20 cellular contexts compared by ENCODE assay signal in the genomic region with DNA sequence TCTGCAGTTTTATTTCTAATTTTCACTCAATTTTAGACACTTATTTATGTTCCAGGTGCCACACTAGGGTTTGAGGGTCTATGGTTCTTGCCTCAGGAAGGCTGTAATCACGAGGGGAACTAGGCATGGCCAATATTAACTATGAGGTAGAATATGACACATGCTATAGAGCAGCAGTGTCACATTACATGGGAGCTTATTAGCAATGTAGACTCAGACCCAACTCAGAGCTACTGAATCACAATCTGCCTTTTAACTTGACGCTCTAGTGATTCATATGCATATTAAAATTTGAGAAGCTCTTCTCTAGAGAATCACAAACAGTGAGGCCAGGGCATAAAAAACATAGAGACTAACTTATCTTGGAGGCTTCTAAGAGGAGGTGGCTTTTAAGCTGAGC. TPM values are rescaled to one million over a fixed set of nuclear protein-coding genes. Genes with fewer than 3 reads are reported as not detected.
DNase-seq lines count a peak whose midpoint lies in the region; ATAC-seq, FAIRE-seq and TF ChIP-seq lines count a peak whose summit lies in the region.
"Had no signal": no experiment of that assay in that cellular context is flagged by ENCODE, and none has a peak within 500 bp of the region (broad histone marks: within the 10 kb centered on the region; RNA-seq: fewer than 3 reads in every experiment).

No MANE protein-coding gene starts in this region.

- H2BK12ac ChIP-seq in H1 (ENCODE audit: low read depth, low read length), result no peak overlapping the region

- no peak overlapping the region for H3K27ac ChIP-seq in H1 (ENCODE audit: low read depth, low read length)
- H3K27ac ChIP-seq: 22Rv1, adrenal gland, WERI-Rb-1 had no signal

- no peak overlapping the region for H3K4ac ChIP-seq in H1 (replicated peaks; ENCODE audit: insufficient read length, low read depth, low read length)

- no peak overlapping the region for H4K5ac ChIP-seq in H1 (ENCODE audit: insufficient read length, low read depth, low read length)

- no peak for FAIRE-seq in H1 (lab: Jason Lieb, UNC)
- FAIRE-seq: endometrium had no signal

- H3K79me1 ChIP-seq in H1 (ENCODE audit: low read depth, low read length), result no peaks in the 10 kb centered on the region

- 0 out of 2 replicates have a peak, but pooled peaks cover under 1% of the 10 kb centered on the region for H3K23me2 ChIP-seq in H1 (ENCODE audit: low read depth, low read length)

- peaks cover 0 to 5% (median 3%) of the 10 kb centered on the region in 4 experiments; a peak in 3 of 7 replicates for H3K4me1 ChIP-seq in H1 (replicated peaks in 1 of 4; ENCODE audit: control insufficient read depth in 3 of 4, insufficient read depth in 4 of 4, low read length in 3 of 4)
- H3K4me1 ChIP-seq: adrenal gland had no signal

- H4K91ac ChIP-seq in H1 (replicated peaks; ENCODE audit: insufficient read length, low read length), result no peak overlapping the region

- no peak for TF ChIP-seq POLR2A in H1 (IDR thresholded peaks at IDR 0.05; ENCODE audit: control extremely low read depth in 1 of 2, low read depth in 2 of 2, low read length in 2 of 2)

- TF ChIP-seq RAD21 in H1 (IDR thresholded peaks at IDR 0.05 in 1 of 2, conservative IDR thresholded peaks at IDR 0.05 in 1 of 2; ENCODE audit: low read depth in 2 of 2, low read length in 2 of 2), result no peak

- H4K8ac ChIP-seq in H1 (ENCODE audit: extremely low read depth, insufficient read depth, low read length), result no peak overlapping the region

- no peak for ATAC-seq in GM21515 (IDR thresholded peaks at IDR 0.05; ENCODE audit: unreplicated experiment)

- H2AFZ ChIP-seq in H1 (ENCODE audit: low read length), result no peak overlapping the region

- DNase-seq in DMS 273 (lab: John Stamatoyannopoulos, UW; ENCODE audit: unreplicated experiment), result peak; percentile 7
- DNase-seq in DMS 273 treated with DMSO at 0.1 percent for 48 hours (lab: John Stamatoyannopoulos, UW), result no peak
- peak; percentile 19 for DNase-seq in NCI-H446 treated with DMSO at 0.1 percent for 48 hours (lab: John Stamatoyannopoulos, UW)
- DNase-seq in H1 (ENCODE audit: low read depth in 1 of 2, low spot score in 2 of 2), result no peak
- peak; percentile 42 for DNase-seq in skeletal muscle cell (ENCODE audit: low read depth)
- DNase-seq in UCSD-AML1 (lab: John Stamatoyannopoulos, UW; ENCODE audit: unreplicated experiment), result no peak
- DNase-seq in inferior parietal cortex (ENCODE audit: extremely low spot score), result no peak
- DNase-seq: adrenal gland; CD4-positive, CD25-positive, alpha-beta regulatory T cell; DND-41; glutamatergic neuron; immature natural killer cell; mesendoderm; NCI-H187; NCI-H524 treated with DMSO at 0.1 percent for 48 hours; SW 1271; WERI-Rb-1 had no signal

- H2BK120ac ChIP-seq in H1 (replicated peaks; ENCODE audit: low read depth, low read length), result no peak overlapping the region

- no peak for TF ChIP-seq CTCF in H1 (IDR thresholded peaks at IDR 0.05; ENCODE audit: control extremely low read depth in 1 of 3, insufficient read depth in 1 of 3, low read depth in 1 of 3, low read length in 3 of 3)

- H3K27me3 ChIP-seq in H1 (replicated peaks in 1 of 4; ENCODE audit: control insufficient read depth in 3 of 4, extremely low read depth in 1 of 4, insufficient read depth in 3 of 4, low read length in 3 of 4), result no peaks in the 10 kb centered on the region
- H3K27me3 ChIP-seq: adrenal gland had no signal

- no peak overlapping the region for H2AK5ac ChIP-seq in H1 (ENCODE audit: low read depth, low read length)

- WGBS in H1 (ENCODE audit: extremely low coverage in 1 of 2, insufficient coverage in 1 of 2, insufficient read length in 1 of 2, insufficient replicate concordance in 2 of 2, low coverage in 1 of 2, low lambda C conversion rate in 2 of 2, missing lambda C conversion rate in 1 of 2), 2 experiments, result 40% methylated on average over 2 of the region's 2 CpGs; no CpG with 5 or more reads in 1 of the 2 experiments

- H3K56ac ChIP-seq in H1 (replicated peaks; ENCODE audit: insufficient read length, low read depth, low read length), result no peak overlapping the region

- no peak overlapping the region for H3K14ac ChIP-seq in H1 (ENCODE audit: insufficient read length)

- H3K4me2 ChIP-seq in H1 (ENCODE audit: insufficient read depth in 1 of 2, low read depth in 2 of 2, low read length in 2 of 2), result peak overlapping the region; percentile 29 to 36; a peak in 1 of 4 replicates

- no peak overlapping the region for H3K4me3 ChIP-seq in H1 (ENCODE audit: extremely low read depth in 1 of 4, insufficient read depth in 2 of 4, low read depth in 3 of 4, low read length in 4 of 4)
- no peak overlapping the region for H3K4me3 ChIP-seq in skeletal muscle cell (ENCODE audit: low read depth, low read length)
- H3K4me3 ChIP-seq: adrenal gland had no signal

- H3K9me3 ChIP-seq in H1 (ENCODE audit: insufficient read depth in 2 of 2, low read depth in 1 of 2, low read length in 1 of 2), result no peaks in the 10 kb centered on the region
- H3K9me3 ChIP-seq: adrenal gland had no signal

- POLR2A ChIA-PET in H1 (lab: Charles Lee; ENCODE audit: partially characterized antibody), result interaction anchor here (0.6 kb wide), 1 partner anchor 220 kb away, joined by 3 read pairs; no protein-coding TSS in a partner anchor

- no peaks in the 10 kb centered on the region for H3K79me2 ChIP-seq in H1 (ENCODE audit: control insufficient read depth in 1 of 2, insufficient read depth in 2 of 2, low read length in 2 of 2)

- TF ChIP-seq EP300 in H1 (IDR thresholded peaks at IDR 0.05; ENCODE audit: borderline replicate concordance in 1 of 2, low read depth in 2 of 2, low read length in 2 of 2), result no peak

- no peak overlapping the region for H3K18ac ChIP-seq in H1 (ENCODE audit: extremely low read depth, low read length)

- H3K36me3 ChIP-seq in H1 (ENCODE audit: control insufficient read depth in 2 of 4, insufficient read depth in 4 of 4, low read length in 3 of 4), result no peaks in the 10 kb centered on the region
- H3K36me3 ChIP-seq: adrenal gland, WERI-Rb-1 had no signal

- H3K23ac ChIP-seq in H1 (ENCODE audit: insufficient read length), result no peak overlapping the region

- H2BK5ac ChIP-seq in H1 (ENCODE audit: low read depth, low read length), result no peak overlapping the region

- no peak overlapping the region; a peak in 1 of 7 replicates for H3K9ac ChIP-seq in H1 (replicated peaks in 1 of 4; ENCODE audit: extremely low read depth in 1 of 4, low read depth in 3 of 4, low read length in 3 of 4)

- CTCF ChIA-PET in H1 (lab: Charles Lee; ENCODE audit: partially characterized antibody), result interaction anchor here (1.2 to 1.6 kb wide), 2 partner anchors 14 to 34 kb away, joined by 3 to 9 read pairs; no protein-coding TSS in a partner anchor

- no peak overlapping the region for H2BK20ac ChIP-seq in H1 (ENCODE audit: low read length)

- H2BK15ac ChIP-seq in H1 (ENCODE audit: low read length), result no peak overlapping the region

- no peaks in the 10 kb centered on the region for H4K20me1 ChIP-seq in H1 (replicated peaks in 1 of 2; ENCODE audit: control insufficient read depth in 1 of 2, insufficient read depth in 2 of 2, low read length in 2 of 2)

TF ChIP-seq in H1, 55 proteins besides CTCF, POLR2A, EP300 and RAD21:
- TF ChIP-seq NANOG (IDR thresholded peaks at IDR 0.05; ENCODE audit: insufficient read depth, low read depth, low read length, poor library complexity, severe bottlenecking), result no peak
- TF ChIP-seq TAF7 (optimal IDR thresholded peaks at IDR 0.05; ENCODE audit: borderline replicate concordance, low read depth, low read length), result no peak
- TF ChIP-seq HDAC2 (IDR thresholded peaks at IDR 0.05; ENCODE audit: borderline replicate concordance in 1 of 2, low read depth in 2 of 2, low read length in 2 of 2), result no peak
- TF ChIP-seq, protein P1, sequence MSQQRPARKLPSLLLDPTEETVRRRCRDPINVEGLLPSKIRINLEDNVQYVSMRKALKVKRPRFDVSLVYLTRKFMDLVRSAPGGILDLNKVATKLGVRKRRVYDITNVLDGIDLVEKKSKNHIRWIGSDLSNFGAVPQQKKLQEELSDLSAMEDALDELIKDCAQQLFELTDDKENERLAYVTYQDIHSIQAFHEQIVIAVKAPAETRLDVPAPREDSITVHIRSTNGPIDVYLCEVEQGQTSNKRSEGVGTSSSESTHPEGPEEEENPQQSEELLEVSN (IDR thresholded peaks at IDR 0.05), result no peak
- TF ChIP-seq ASH2L (IDR thresholded peaks at IDR 0.05; ENCODE audit: low read length), result no peak
- no peak for TF ChIP-seq BRCA1 (IDR thresholded peaks at IDR 0.05; ENCODE audit: low read depth, low read length)
- no peak for TF ChIP-seq TEAD4 (IDR thresholded peaks at IDR 0.05; ENCODE audit: low read depth, low read length)
- TF ChIP-seq CEBPB (IDR thresholded peaks at IDR 0.05; ENCODE audit: low read depth, low read length), result no peak
- TF ChIP-seq YY1 (IDR thresholded peaks at IDR 0.05; ENCODE audit: low read depth, low read length), result no peak
- TF ChIP-seq HDAC6 (IDR thresholded peaks at IDR 0.05; ENCODE audit: low read depth, low read length), result no peak

RNA-seq across cellular contexts. Expression of gene MRPL3, which starts 32.8 kb away (rescaled TPM):
- total RNA-seq in H1 (2021; fragmentation: NEBNext Ultra II Directional; extraction: Animal tissue kit (Norgen Biotek cat#: 25700)), result 164 and 175 TPM in 2 replicates
- 99.9 and 164 TPM in 2 replicates for polyA plus RNA-seq in H1 (2011; rRNA removed)
- 159 TPM for polyA plus RNA-seq in H1 (2011; cell fraction: cytosol; rRNA removed)
- 76.5 TPM for polyA plus RNA-seq in H1 (2011; cell fraction: nucleus; rRNA removed)
- 114 to 170 TPM (median 127 TPM) in 4 replicates for polyA plus RNA-seq in H1 (2012, experiment 1 of 2)
- polyA plus RNA-seq in H1 (2012, experiment 2 of 2), result 34.5 TPM
- polyA plus RNA-seq in H1 (2013, experiment 1 of 2), result 151 TPM
- 157 TPM for polyA plus RNA-seq in H1 (2013, experiment 2 of 2)
- 139 and 229 TPM in 2 replicates for polyA minus RNA-seq in H1 (2011; rRNA and poly(A)+ RNA removed)
- 61.7 TPM for polyA minus RNA-seq in H1 (2011; cell fraction: cytosol; rRNA and poly(A)+ RNA removed)
- polyA minus RNA-seq in H1 (2011; cell fraction: nucleus; rRNA and poly(A)+ RNA removed), result 205 TPM

Comparison
In these comparisons a context has a peak if more than half of its experiments do, and no peak if none do; other contexts are left out.
1. DNase-seq: peak in DMS 273 (single experiment), NCI-H446 treated with DMSO at 0.1 percent for 48 hours (single experiment) and skeletal muscle cell (single experiment); none in DMS 273 treated with DMSO at 0.1 percent for 48 hours (single experiment), H1 (0 of 2), UCSD-AML1 (single experiment) and inferior parietal cortex (single experiment).